ENCODE assay signal across 9 cellular contexts in genomic region chr5:159441441-159441840, GRCh38.
A peak's percentile ranks its signal among the peaks of the same experiment; 100 is the strongest.
DNase-seq lines count a peak whose midpoint lies in the region; TF ChIP-seq lines count a peak whose summit lies in the region.
"Had no signal": no experiment of that assay in that cellular context is flagged by ENCODE, and none has a peak within 500 bp of the region (broad histone marks: within the 10 kb centered on the region; RNA-seq: fewer than 3 reads in every experiment).

No MANE protein-coding gene starts in this region.

- DNase-seq in BE2C (peak; percentile 42), H7 (peak; percentile 62), islet precursor cell (peak; percentile 68), posterior vena cava (ENCODE audit: low spot score) (no peak), NCI-H1092 (lab: John Stamatoyannopoulos, UW) (no peak), KG1 (lab: John Stamatoyannopoulos, UW) (no peak)
- DNase-seq in activated CD8-positive, alpha-beta memory T cell treated with anti-CD3 and anti-CD28 coated beads, Interleukin-2, amount 50 U/mL, for 4 hours, result no peak
- DNase-seq: midbrain had no signal

- H3K36me3 ChIP-seq in BE2C (no peaks in the 10 kb centered on the region), H7 (replicated peaks; ENCODE audit: control insufficient read depth, insufficient read depth, low read length) (no peaks in the 10 kb centered on the region)

- intact Hi-C loops in posterior vena cava (cut with DNase I), result loop anchor here (5.0 to 10.0 kb wide), 3 partner anchors 476 to 546 kb away; partner anchors contain the start of gene ADRA1B (in 1 of the 2)

- no peaks in the 10 kb centered on the region for H3K9me3 ChIP-seq in BE2C

- TF ChIP-seq CTCF in BE2C (IDR thresholded peaks at IDR 0.05; ENCODE audit: low read depth, low read length) (peak; percentile 59), WI38 (IDR thresholded peaks at IDR 0.05; ENCODE audit: low read depth, low read length) (0 out of 2 replicates have a peak, but pooled peaks have one; percentile 8)

- H3K4me3 ChIP-seq in BE2C (ENCODE audit: low read depth, low read length) (no peak overlapping the region), H7 (ENCODE audit: insufficient read depth, low read depth, low read length) (no peak overlapping the region), WI38 (ENCODE audit: low read depth, low read length) (no peak overlapping the region)

- H3K4me1 ChIP-seq in BE2C, result 0 out of 2 replicates have a peak, but pooled peaks cover 2% of the 10 kb centered on the region

- H3K27me3 ChIP-seq in BE2C, result no peaks in the 10 kb centered on the region; the same call in 1 of the 2 replicates
- no peaks in the 10 kb centered on the region for H3K27me3 ChIP-seq in H7 (ENCODE audit: control insufficient read depth, insufficient read depth, low read length)

Comparison
In these comparisons a context has a peak if more than half of its experiments do, and no peak if none do; other contexts are left out.
1. DNase-seq: peak in BE2C (single experiment), H7 (single experiment) and islet precursor cell (single experiment); none in posterior vena cava (single experiment), NCI-H1092 (single experiment), KG1 (single experiment) and activated CD8-positive, alpha-beta memory T cell treated with anti-CD3 and anti-CD28 coated beads, Interleukin-2, amount 50 U/mL, for 4 hours (single experiment).